1 cellular context compared by ENCODE assay signal in genomic region chr3:182185341-182185740, GRCh38.
TF ChIP-seq lines count a peak whose summit lies in the region.

No MANE protein-coding gene starts in this region.

TF ChIP-seq in H1, 55 proteins besides CTCF, POLR2A, EP300 and RAD21:
- TF ChIP-seq, protein P1, sequence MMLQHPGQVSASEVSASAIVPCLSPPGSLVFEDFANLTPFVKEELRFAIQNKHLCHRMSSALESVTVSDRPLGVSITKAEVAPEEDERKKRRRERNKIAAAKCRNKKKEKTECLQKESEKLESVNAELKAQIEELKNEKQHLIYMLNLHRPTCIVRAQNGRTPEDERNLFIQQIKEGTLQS (IDR thresholded peaks at IDR 0.05; ENCODE audit: insufficient read depth, low read depth, low read length), result no peak
- TF ChIP-seq CEBPB (IDR thresholded peaks at IDR 0.05; ENCODE audit: low read depth, low read length), result peak; percentile 49; the same call in 1 of the 2 replicates
- no peak for TF ChIP-seq EZH2 (IDR thresholded peaks at IDR 0.05; ENCODE audit: low read depth, low read length, severe bottlenecking)
- no peak for TF ChIP-seq TEAD4 (IDR thresholded peaks at IDR 0.05; ENCODE audit: low read depth, low read length)
- no peak for TF ChIP-seq POLR2AphosphoS5 (IDR thresholded peaks at IDR 0.05; ENCODE audit: low read depth, low read length)
- TF ChIP-seq EGR1 (IDR thresholded peaks at IDR 0.05; ENCODE audit: borderline replicate concordance, low read depth, low read length), result no peak
- TF ChIP-seq RFX5 (IDR thresholded peaks at IDR 0.05; ENCODE audit: borderline replicate concordance, low read depth, low read length), result no peak
- no peak for TF ChIP-seq RXRA (IDR thresholded peaks at IDR 0.05; ENCODE audit: insufficient read depth, low read depth, low read length)
- TF ChIP-seq CTBP2 (IDR thresholded peaks at IDR 0.05; ENCODE audit: borderline replicate concordance, insufficient read depth, insufficient read length, low read length), result no peak
